ENCODE assay signal across 17 cellular contexts in the genomic region with DNA sequence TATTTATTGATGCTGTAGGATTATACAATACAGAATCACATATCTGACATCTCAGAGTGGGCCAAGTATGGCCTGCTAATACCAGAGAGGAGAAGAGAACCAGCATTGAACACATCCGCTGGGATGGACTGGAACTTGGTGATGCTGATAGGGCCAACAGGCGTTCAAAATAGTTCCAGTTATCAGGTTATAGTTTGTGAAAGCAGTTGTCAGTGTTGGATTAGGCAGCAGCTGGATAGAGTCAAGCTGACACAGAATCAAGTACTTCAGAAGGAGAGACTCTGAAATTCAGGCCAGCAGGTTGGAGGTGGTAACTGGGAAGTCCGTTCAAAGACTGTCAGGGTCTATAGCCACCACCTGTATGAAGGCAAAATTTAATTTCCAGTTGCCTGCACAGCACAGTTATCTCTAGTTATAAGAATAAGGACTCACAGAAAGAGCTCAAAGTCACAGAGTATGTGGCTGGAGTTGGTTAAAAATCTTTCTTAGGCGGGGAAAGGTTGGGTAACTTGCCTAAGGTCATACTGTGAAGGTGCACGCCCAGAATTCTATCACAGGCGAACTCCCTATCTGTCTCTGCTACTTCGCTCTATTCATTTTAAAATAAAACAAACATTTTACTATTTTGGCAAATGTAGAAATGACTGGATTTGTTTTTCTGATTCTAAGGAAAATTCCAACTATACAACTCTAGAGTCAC.
"Had no signal": no experiment of that assay in that cellular context is flagged by ENCODE, and none has a peak within 500 bp of the region (broad histone marks: within the 10 kb centered on the region; RNA-seq: fewer than 3 reads in every experiment).

No MANE protein-coding gene starts in this region.

- H3K9me3 Mint-ChIP-seq: effector memory CD8-positive, alpha-beta T cell; memory B cell; naive thymus-derived CD8-positive, alpha-beta T cell had no signal

- H3K27ac ChIP-seq: gastrocnemius medialis, hepatocyte, left lung, pancreas, tibial artery had no signal

- H3K4me3 ChIP-seq: gastrocnemius medialis, hepatocyte, left lung, mucosa of descending colon, pancreas, tibial artery had no signal

- H3K27ac Mint-ChIP-seq: effector memory CD8-positive, alpha-beta T cell; memory B cell had no signal

- H2AFZ ChIP-seq: hepatocyte had no signal

- H3K4me1 ChIP-seq: pancreas had no signal

- H3K27me3 ChIP-seq: gastrocnemius medialis, hepatocyte, left lung, pancreas, tibial artery had no signal

- DNase-seq: activated CD4-positive, alpha-beta T cell treated with anti-CD3 and anti-CD28 coated beads for 4 hours; activated CD8-positive, alpha-beta memory T cell treated with anti-CD3 and anti-CD28 coated beads for 24 hours; activated naive CD4-positive, alpha-beta T cell treated with Interleukin-2 at 50 U/mL for 16 hours; anterior cingulate cortex; dermis blood vessel endothelial cell; effector memory CD8-positive, alpha-beta T cell; gastrocnemius medialis; islet precursor cell; left lung; mucosa of descending colon; naive thymus-derived CD8-positive, alpha-beta T cell; pancreas; stimulated activated CD4-positive, alpha-beta T cell treated with anti-CD3 and anti-CD28 coated beads, Interleukin-1b, Interleukin-23, amount 100 ng/mL, for 48 hours; tibial artery had no signal

- H3K79me2 ChIP-seq: hepatocyte had no signal

- H3K36me3 ChIP-seq: gastrocnemius medialis, left lung, pancreas, tibial artery had no signal

- H3K4me3 Mint-ChIP-seq: effector memory CD8-positive, alpha-beta T cell; memory B cell; naive thymus-derived CD8-positive, alpha-beta T cell had no signal

- H3K4me2 ChIP-seq: hepatocyte had no signal

- H3K9me3 ChIP-seq: gastrocnemius medialis, left lung, mucosa of descending colon, pancreas, tibial artery had no signal

- H3K36me3 Mint-ChIP-seq: memory B cell; naive thymus-derived CD8-positive, alpha-beta T cell had no signal

- FAIRE-seq: urothelium cell line had no signal

- H3K27me3 Mint-ChIP-seq: effector memory CD8-positive, alpha-beta T cell; memory B cell; naive thymus-derived CD8-positive, alpha-beta T cell had no signal
